In genomic region chr12:57724003-57724935, GRCh38 we compare ENCODE assay signal across 18 cellular contexts. TPM values are rescaled to one million over a fixed set of nuclear protein-coding genes. Genes with fewer than 3 reads are reported as not detected.
DNase-seq lines count a peak whose midpoint lies in the region; ATAC-seq, FAIRE-seq and TF ChIP-seq lines count a peak whose summit lies in the region.
"Had no signal": no experiment of that assay in that cellular context is flagged by ENCODE, and none has a peak within 500 bp of the region (broad histone marks: within the 10 kb centered on the region; RNA-seq: fewer than 3 reads in every experiment).

No MANE protein-coding gene starts in this region.

- H3K4me3 ChIP-seq in HepG2 (replicated peaks in 1 of 3; ENCODE audit: insufficient read depth in 1 of 3, low read depth in 2 of 3, low read length in 3 of 3) = no peak overlapping the region
- H3K4me3 ChIP-seq: dorsolateral prefrontal cortex, left ventricle myocardium inferior, right lobe of liver, SK-N-MC, transverse colon had no signal

- H3K4me1 Mint-ChIP-seq in CD4-positive, alpha-beta T cell (ENCODE audit: low read depth) = peaks cover 26% of the 10 kb centered on the region
- H3K4me1 Mint-ChIP-seq in T-cell = peaks cover 19 to 24% (median 19%) of the 10 kb centered on the region in 3 donors

- POLR2A ChIA-PET in CD4-positive, alpha-beta T cell (lab: Charles Lee) = interaction anchor here (1.3 to 1.5 kb wide), 2 partner anchors 17 to 31 kb away, joined by 4 to 10 read pairs; no protein-coding TSS in a partner anchor
- POLR2A ChIA-PET in T-cell (lab: Charles Lee) (interaction anchor here in 1 of 2 donors (0.5 kb wide), 1 partner anchor 35 kb away, joined by 3 read pairs; no protein-coding TSS in a partner anchor), HepG2 (lab: Yijun Ruan, JAX) (interaction anchor here (0.6 kb wide), 1 partner anchor 139 kb away, joined by 3 read pairs; no protein-coding TSS in a partner anchor)

- H3K27me3 Mint-ChIP-seq in CD4-positive, alpha-beta T cell = no peaks in the 10 kb centered on the region
- no peaks in the 10 kb centered on the region for H3K27me3 Mint-ChIP-seq in T-cell

- WGBS in HepG2 (ENCODE audit: low lambda C conversion rate) = 78% methylated on average over 4 of the region's 12 CpGs

- no peak overlapping the region for H3K4me2 ChIP-seq in HepG2 (ENCODE audit: low read depth, low read length)

- no peak overlapping the region for H3K9ac ChIP-seq in HepG2 (ENCODE audit: insufficient read depth, low read depth, low read length)

- DNase-seq in AG20443 (ENCODE audit: low spot score) (peak; percentile 4), T-cell (no peak), HepG2 (ENCODE audit: low spot score) (no peak), nucleus accumbens (lab: John Stamatoyannopoulos, UW) (no peak), NCI-H526 treated with DMSO at 0.1 percent for 48 hours (lab: John Stamatoyannopoulos, UW) (no peak), NCI-H187 (lab: John Stamatoyannopoulos, UW) (no peak), substantia nigra (lab: John Stamatoyannopoulos, UW) (no peak)
- DNase-seq in CD4-positive, alpha-beta T cell = peak in 1 of 10 experiments; percentile 30
- DNase-seq: left ventricle myocardium inferior, NCI-H1048, NCI-H345, nephron progenitor cell, transverse colon had no signal

- no peaks in the 10 kb centered on the region for H3K9me3 ChIP-seq in CD4-positive, alpha-beta T cell (ENCODE audit: control insufficient read depth, low read length)
- no peaks in the 10 kb centered on the region for H3K9me3 ChIP-seq in HepG2 (ENCODE audit: low read length)
- H3K9me3 ChIP-seq: left ventricle myocardium inferior, right lobe of liver, transverse colon had no signal

- peaks cover 4 to 18% of the 10 kb centered on the region in 2 experiments for H3K36me3 ChIP-seq in HepG2 (replicated peaks in 1 of 2; ENCODE audit: control insufficient read depth in 1 of 2, insufficient read depth in 2 of 2, low read length in 2 of 2)

- no peaks in the 10 kb centered on the region for H3K79me2 ChIP-seq in HepG2 (ENCODE audit: insufficient read depth, low read length)

- H3K36me3 Mint-ChIP-seq in CD4-positive, alpha-beta T cell (ENCODE audit: low read depth) = peaks cover 69% of the 10 kb centered on the region
- H3K36me3 Mint-ChIP-seq in T-cell = peaks cover 34% of the 10 kb centered on the region

- TF ChIP-seq RAD21 in HepG2 (CRISPR knock-in tag; IDR thresholded peaks at IDR 0.05) = no peak

- H3K27me3 ChIP-seq in CD4-positive, alpha-beta T cell (ENCODE audit: control insufficient read depth, insufficient read depth, low read length) = no peaks in the 10 kb centered on the region
- H3K27me3 ChIP-seq in HepG2 (ENCODE audit: control insufficient read depth in 1 of 2, insufficient read depth in 2 of 2, low read length in 2 of 2) = peaks cover 0 to 2% of the 10 kb centered on the region in 2 experiments; a peak in 3 of 5 replicates
- H3K27me3 ChIP-seq: dorsolateral prefrontal cortex had no signal

- no TSS peak for BruUV-seq in HepG2 (replicated peaks; lab: Mats Ljungman, UMichigan)

- H3K27ac Mint-ChIP-seq in CD4-positive, alpha-beta T cell = peak overlapping the region; percentile 67
- peak overlapping the region; percentile 68 to 83 for H3K27ac Mint-ChIP-seq in T-cell
- H3K27ac Mint-ChIP-seq: nephron progenitor cell had no signal

- FAIRE-seq in HepG2 (lab: Jason Lieb, UNC) = no peak
- FAIRE-seq: GM18507 had no signal

- CTCF ChIA-PET in CD4-positive, alpha-beta T cell (lab: Charles Lee) = no interaction called here
- CTCF ChIA-PET in T-cell (lab: Charles Lee) (interaction anchor here in 1 of 2 donors (0.6 kb wide), 2 partner anchors 16 to 1806 kb away, joined by 3 read pairs; no protein-coding TSS in a partner anchor), HepG2 (lab: Yijun Ruan, JAX; ENCODE audit: low intra/inter-chr PET ratio, low total read pairs) (no interaction called here)

- H3K4me1 ChIP-seq in HepG2 (ENCODE audit: insufficient read depth, low read length) = peaks cover 5% of the 10 kb centered on the region; the same call in 1 of the 2 replicates

- H4K20me1 ChIP-seq in HepG2 (ENCODE audit: insufficient read depth, low read length) = no peaks in the 10 kb centered on the region

- H3K27ac ChIP-seq in CD4-positive, alpha-beta T cell (ENCODE audit: low read depth, low read length) = peak overlapping the region; percentile 31
- H3K27ac ChIP-seq in HepG2 (ENCODE audit: extremely low read length, insufficient read depth, low read length) = no peak overlapping the region
- H3K27ac ChIP-seq in substantia nigra (ENCODE audit: low read depth, low read length, poor library complexity, severe bottlenecking) = no peak overlapping the region
- H3K27ac ChIP-seq: C4-2B, left ventricle myocardium inferior, right lobe of liver, SK-N-MC, transverse colon had no signal

- H3K9me3 Mint-ChIP-seq in CD4-positive, alpha-beta T cell = no peaks in the 10 kb centered on the region
- H3K9me3 Mint-ChIP-seq in T-cell = no peaks in the 10 kb centered on the region

- intact Hi-C loops in CD4-positive, alpha-beta T cell (cut with DNase I, micrococcal nuclease) = no loop called here
- intact Hi-C loops in HepG2 (cut with micrococcal nuclease; ENCODE audit: unreplicated experiment) = no loop called here

- TF ChIP-seq EP300 in HepG2 (IDR thresholded peaks at IDR 0.05; ENCODE audit: low read depth in 2 of 2, low read length in 2 of 2) = no peak
- TF ChIP-seq EP300 in HepG2 (CRISPR knock-in tag; IDR thresholded peaks at IDR 0.05; ENCODE audit: borderline replicate concordance) = no peak

- no peak for ATAC-seq in CD4-positive, alpha-beta T cell (ENCODE audit: poor library complexity)
- ATAC-seq in T-cell (replicated peaks in 1 of 4) (peak in 3 of 4 experiments; percentile 15 to 21 (median 17)), HepG2 (no peak)

- H2AFZ ChIP-seq in HepG2 (ENCODE audit: low read length) = no peak overlapping the region

- in situ Hi-C loops in HepG2 (cut with HindIII; ENCODE audit: extremely low pct_ligation_motif_present, low pct_unique_long_range_greater_than_20kb) = no loop called here

- no peak for TF ChIP-seq CTCF in CD4-positive, alpha-beta T cell (IDR thresholded peaks at IDR 0.05)
- no peak for TF ChIP-seq CTCF in HepG2 (CRISPR knock-in tag; IDR thresholded peaks at IDR 0.05)

- TF ChIP-seq POLR2A in HepG2 (IDR thresholded peaks at IDR 0.05; ENCODE audit: insufficient read depth in 1 of 2, low read depth in 2 of 2, low read length in 2 of 2) = no peak

- no peak overlapping the region for H3K4me3 Mint-ChIP-seq in CD4-positive, alpha-beta T cell
- H3K4me3 Mint-ChIP-seq in T-cell = no peak overlapping the region
- H3K4me3 Mint-ChIP-seq: nephron progenitor cell had no signal

RNA-seq across cellular contexts. Expression of gene AGAP2, which starts 14.3 kb away (rescaled TPM):
- 10 to 100 TPM; 21.0 to 21.2 TPM for total RNA-seq in CD4-positive, alpha-beta T cell
- total RNA-seq in T-cell (10 to 100 TPM; 43.2 to 74.6 (median 66.4) TPM), HepG2 (2016; rRNA removed; fragmentation: Illumina TruSeq; extraction: Trizol) (0.38 and 0.81 TPM in 2 replicates)
- 0.10 and 0.18 TPM in 2 replicates for total RNA-seq in HepG2 (2016; cell fraction: cytosol; rRNA removed; fragmentation: Illumina TruSeq; extraction: Trizol; ENCODE audit: low read depth)
- 0.45 and 0.91 TPM in 2 replicates for total RNA-seq in HepG2 (2016; cell fraction: insoluble cytoplasmic fraction; rRNA removed; fragmentation: Illumina TruSeq; extraction: Trizol)
- 0.24 and 0.49 TPM in 2 replicates for total RNA-seq in HepG2 (2016; cell fraction: membrane; rRNA removed; fragmentation: Illumina TruSeq; extraction: Trizol)
- 0.44 and 0.71 TPM in 2 replicates for total RNA-seq in HepG2 (2016; cell fraction: nucleus; rRNA removed; fragmentation: Illumina TruSeq; extraction: Trizol)
- 0.45 and 0.73 TPM in 2 replicates for polyA plus RNA-seq in HepG2 (2011; rRNA removed)
- 0.50 and 0.87 TPM in 2 replicates for polyA plus RNA-seq in HepG2 (2011; cell fraction: cytosol; rRNA removed)
- polyA plus RNA-seq in HepG2 (2011; cell fraction: nucleus; rRNA removed) = 1.0 and 1.5 TPM in 2 replicates
- polyA plus RNA-seq in HepG2 (2012) = 0.23 and 0.31 TPM in 2 replicates
- polyA plus RNA-seq in HepG2 (2016; cell fraction: cytosol; fragmentation: Illumina TruSeq; extraction: Trizol; ENCODE audit: low read depth) = 0.33 and 0.42 TPM in 2 replicates
- 0.57 and 0.95 TPM in 2 replicates for polyA plus RNA-seq in HepG2 (2016; cell fraction: insoluble cytoplasmic fraction; fragmentation: Illumina TruSeq; extraction: Trizol; ENCODE audit: low read depth)
- 0.10 and 0.23 TPM in 2 replicates for polyA plus RNA-seq in HepG2 (2016; cell fraction: membrane; fragmentation: Illumina TruSeq; extraction: Trizol; ENCODE audit: low read depth)
- 0.37 and 1.3 TPM in 2 replicates for polyA plus RNA-seq in HepG2 (2016; cell fraction: nucleus; fragmentation: Illumina TruSeq; extraction: Trizol; ENCODE audit: insufficient read depth, low read depth)
- polyA minus RNA-seq in HepG2 (2011; rRNA and poly(A)+ RNA removed; ENCODE audit: low replicate concordance) = 0.42 and 0.96 TPM in 2 replicates
- 0.70 and 0.79 TPM in 2 replicates for polyA minus RNA-seq in HepG2 (2011; cell fraction: cytosol; rRNA and poly(A)+ RNA removed)
- 0.90 and 1.5 TPM in 2 replicates for polyA minus RNA-seq in HepG2 (2011; cell fraction: nucleus; rRNA and poly(A)+ RNA removed)

RNA-seq across cellular contexts. Expression of gene TSPAN31, which starts 20.6 kb away (rescaled TPM):
- total RNA-seq in CD4-positive, alpha-beta T cell = 10 to 100 TPM; 10.3 to 10.7 TPM
- total RNA-seq in T-cell = 10 to 100 TPM; 12.8 to 25.6 (median 15.5) TPM
- 5.4 and 10.4 TPM in 2 replicates for total RNA-seq in HepG2 (2016; rRNA removed; fragmentation: Illumina TruSeq; extraction: Trizol)
- total RNA-seq in HepG2 (2016; cell fraction: cytosol; rRNA removed; fragmentation: Illumina TruSeq; extraction: Trizol; ENCODE audit: low read depth) = 3.1 and 3.3 TPM in 2 replicates
- total RNA-seq in HepG2 (2016; cell fraction: insoluble cytoplasmic fraction; rRNA removed; fragmentation: Illumina TruSeq; extraction: Trizol) = 7.8 and 11.5 TPM in 2 replicates
- total RNA-seq in HepG2 (2016; cell fraction: membrane; rRNA removed; fragmentation: Illumina TruSeq; extraction: Trizol) = 6.1 and 6.3 TPM in 2 replicates
- 8.7 and 15.1 TPM in 2 replicates for total RNA-seq in HepG2 (2016; cell fraction: nucleus; rRNA removed; fragmentation: Illumina TruSeq; extraction: Trizol)
- polyA plus RNA-seq in HepG2 (2011; rRNA removed) = 24.6 and 27.3 TPM in 2 replicates
- 19.3 and 22.2 TPM in 2 replicates for polyA plus RNA-seq in HepG2 (2011; cell fraction: cytosol; rRNA removed)
- 26.2 and 31.2 TPM in 2 replicates for polyA plus RNA-seq in HepG2 (2011; cell fraction: nucleus; rRNA removed)
- polyA plus RNA-seq in HepG2 (2012) = 17.1 and 17.8 TPM in 2 replicates
- 3.2 and 4.3 TPM in 2 replicates for polyA plus RNA-seq in HepG2 (2016; cell fraction: cytosol; fragmentation: Illumina TruSeq; extraction: Trizol; ENCODE audit: low read depth)
- 6.6 and 6.9 TPM in 2 replicates for polyA plus RNA-seq in HepG2 (2016; cell fraction: insoluble cytoplasmic fraction; fragmentation: Illumina TruSeq; extraction: Trizol; ENCODE audit: low read depth)
- 4.9 and 7.9 TPM in 2 replicates for polyA plus RNA-seq in HepG2 (2016; cell fraction: membrane; fragmentation: Illumina TruSeq; extraction: Trizol; ENCODE audit: low read depth)
- polyA plus RNA-seq in HepG2 (2016; cell fraction: nucleus; fragmentation: Illumina TruSeq; extraction: Trizol; ENCODE audit: insufficient read depth, low read depth) = 22.0 and 24.1 TPM in 2 replicates
- polyA minus RNA-seq in HepG2 (2011; rRNA and poly(A)+ RNA removed; ENCODE audit: low replicate concordance) = 8.6 and 23.9 TPM in 2 replicates
- polyA minus RNA-seq in HepG2 (2011; cell fraction: cytosol; rRNA and poly(A)+ RNA removed) = 5.8 and 8.3 TPM in 2 replicates
- polyA minus RNA-seq in HepG2 (2011; cell fraction: nucleus; rRNA and poly(A)+ RNA removed) = 14.9 and 21.0 TPM in 2 replicates

RNA-seq across cellular contexts. Expression of gene CDK4, which starts 27.8 kb away (rescaled TPM):
- total RNA-seq in CD4-positive, alpha-beta T cell = 10 to 100 TPM in 1 of 2 experiments, 1 to 10 TPM in 1; 8.7 to 10.8 TPM
- total RNA-seq in T-cell = 10 to 100 TPM; 24.1 to 53.9 (median 46.2) TPM
- 209 and 255 TPM in 2 replicates for total RNA-seq in HepG2 (2016; rRNA removed; fragmentation: Illumina TruSeq; extraction: Trizol)
- 114 and 177 TPM in 2 replicates for total RNA-seq in HepG2 (2016; cell fraction: cytosol; rRNA removed; fragmentation: Illumina TruSeq; extraction: Trizol; ENCODE audit: low read depth)
- 213 and 245 TPM in 2 replicates for total RNA-seq in HepG2 (2016; cell fraction: insoluble cytoplasmic fraction; rRNA removed; fragmentation: Illumina TruSeq; extraction: Trizol)
- total RNA-seq in HepG2 (2016; cell fraction: membrane; rRNA removed; fragmentation: Illumina TruSeq; extraction: Trizol) = 203 and 282 TPM in 2 replicates
- total RNA-seq in HepG2 (2016; cell fraction: nucleus; rRNA removed; fragmentation: Illumina TruSeq; extraction: Trizol) = 105 and 134 TPM in 2 replicates
- 171 and 191 TPM in 2 replicates for polyA plus RNA-seq in HepG2 (2011; rRNA removed)
- 223 and 255 TPM in 2 replicates for polyA plus RNA-seq in HepG2 (2011; cell fraction: cytosol; rRNA removed)
- 58.2 and 58.6 TPM in 2 replicates for polyA plus RNA-seq in HepG2 (2011; cell fraction: nucleus; rRNA removed)
- 68.6 and 92.8 TPM in 2 replicates for polyA plus RNA-seq in HepG2 (2012)
- polyA plus RNA-seq in HepG2 (2016; cell fraction: cytosol; fragmentation: Illumina TruSeq; extraction: Trizol; ENCODE audit: low read depth) = 148 and 226 TPM in 2 replicates
- 315 and 325 TPM in 2 replicates for polyA plus RNA-seq in HepG2 (2016; cell fraction: insoluble cytoplasmic fraction; fragmentation: Illumina TruSeq; extraction: Trizol; ENCODE audit: low read depth)
- polyA plus RNA-seq in HepG2 (2016; cell fraction: membrane; fragmentation: Illumina TruSeq; extraction: Trizol; ENCODE audit: low read depth) = 208 and 297 TPM in 2 replicates
- 175 and 177 TPM in 2 replicates for polyA plus RNA-seq in HepG2 (2016; cell fraction: nucleus; fragmentation: Illumina TruSeq; extraction: Trizol; ENCODE audit: insufficient read depth, low read depth)
- 141 and 375 TPM in 2 replicates for polyA minus RNA-seq in HepG2 (2011; rRNA and poly(A)+ RNA removed; ENCODE audit: low replicate concordance)
- polyA minus RNA-seq in HepG2 (2011; cell fraction: cytosol; rRNA and poly(A)+ RNA removed) = 49.7 and 59.9 TPM in 2 replicates
- 72.6 and 80.6 TPM in 2 replicates for polyA minus RNA-seq in HepG2 (2011; cell fraction: nucleus; rRNA and poly(A)+ RNA removed)

RNA-seq across cellular contexts. Expression of gene OS9, which starts 30.3 kb away (rescaled TPM):
- total RNA-seq in CD4-positive, alpha-beta T cell = 100 to 1,000 TPM; 108 to 112 TPM
- total RNA-seq in T-cell (100 to 1,000 TPM; 135 to 181 (median 164) TPM), HepG2 (2016; rRNA removed; fragmentation: Illumina TruSeq; extraction: Trizol) (51.7 and 156 TPM in 2 replicates)
- 9.7 and 14.0 TPM in 2 replicates for total RNA-seq in HepG2 (2016; cell fraction: cytosol; rRNA removed; fragmentation: Illumina TruSeq; extraction: Trizol; ENCODE audit: low read depth)
- total RNA-seq in HepG2 (2016; cell fraction: insoluble cytoplasmic fraction; rRNA removed; fragmentation: Illumina TruSeq; extraction: Trizol) = 45.5 and 158 TPM in 2 replicates
- total RNA-seq in HepG2 (2016; cell fraction: membrane; rRNA removed; fragmentation: Illumina TruSeq; extraction: Trizol) = 18.9 and 21.2 TPM in 2 replicates
- total RNA-seq in HepG2 (2016; cell fraction: nucleus; rRNA removed; fragmentation: Illumina TruSeq; extraction: Trizol) = 130 and 161 TPM in 2 replicates
- 206 and 225 TPM in 2 replicates for polyA plus RNA-seq in HepG2 (2011; rRNA removed)
- 288 and 386 TPM in 2 replicates for polyA plus RNA-seq in HepG2 (2011; cell fraction: cytosol; rRNA removed)
- polyA plus RNA-seq in HepG2 (2011; cell fraction: nucleus; rRNA removed) = 254 and 282 TPM in 2 replicates
- 177 and 188 TPM in 2 replicates for polyA plus RNA-seq in HepG2 (2012)
- 9.4 and 11.6 TPM in 2 replicates for polyA plus RNA-seq in HepG2 (2016; cell fraction: cytosol; fragmentation: Illumina TruSeq; extraction: Trizol; ENCODE audit: low read depth)
- polyA plus RNA-seq in HepG2 (2016; cell fraction: insoluble cytoplasmic fraction; fragmentation: Illumina TruSeq; extraction: Trizol; ENCODE audit: low read depth) = 41.1 and 49.4 TPM in 2 replicates
- polyA plus RNA-seq in HepG2 (2016; cell fraction: membrane; fragmentation: Illumina TruSeq; extraction: Trizol; ENCODE audit: low read depth) = 15.1 and 21.0 TPM in 2 replicates
- 248 and 264 TPM in 2 replicates for polyA plus RNA-seq in HepG2 (2016; cell fraction: nucleus; fragmentation: Illumina TruSeq; extraction: Trizol; ENCODE audit: insufficient read depth, low read depth)
- 114 and 184 TPM in 2 replicates for polyA minus RNA-seq in HepG2 (2011; rRNA and poly(A)+ RNA removed; ENCODE audit: low replicate concordance)
- polyA minus RNA-seq in HepG2 (2011; cell fraction: cytosol; rRNA and poly(A)+ RNA removed) = 58.7 and 94.9 TPM in 2 replicates
- 80.6 and 98.3 TPM in 2 replicates for polyA minus RNA-seq in HepG2 (2011; cell fraction: nucleus; rRNA and poly(A)+ RNA removed)

RNA-seq across cellular contexts. Expression of gene MARCHF9, which starts 30.6 kb away (rescaled TPM):
- 10 to 100 TPM; 39.9 to 40.8 TPM for total RNA-seq in CD4-positive, alpha-beta T cell
- total RNA-seq in T-cell (10 to 100 TPM; 45.4 to 72.9 (median 71.7) TPM), HepG2 (2016; rRNA removed; fragmentation: Illumina TruSeq; extraction: Trizol) (2.7 and 5.7 TPM in 2 replicates)
- 3.9 and 5.1 TPM in 2 replicates for total RNA-seq in HepG2 (2016; cell fraction: cytosol; rRNA removed; fragmentation: Illumina TruSeq; extraction: Trizol; ENCODE audit: low read depth)
- 3.4 and 4.7 TPM in 2 replicates for total RNA-seq in HepG2 (2016; cell fraction: insoluble cytoplasmic fraction; rRNA removed; fragmentation: Illumina TruSeq; extraction: Trizol)
- total RNA-seq in HepG2 (2016; cell fraction: membrane; rRNA removed; fragmentation: Illumina TruSeq; extraction: Trizol) = 5.9 and 6.2 TPM in 2 replicates
- total RNA-seq in HepG2 (2016; cell fraction: nucleus; rRNA removed; fragmentation: Illumina TruSeq; extraction: Trizol) = 3.4 and 4.3 TPM in 2 replicates
- polyA plus RNA-seq in HepG2 (2011; rRNA removed) = 9.6 and 14.5 TPM in 2 replicates
- 8.1 and 8.8 TPM in 2 replicates for polyA plus RNA-seq in HepG2 (2011; cell fraction: cytosol; rRNA removed)
- 15.5 and 17.5 TPM in 2 replicates for polyA plus RNA-seq in HepG2 (2011; cell fraction: nucleus; rRNA removed)
- polyA plus RNA-seq in HepG2 (2012) = 7.7 and 10.3 TPM in 2 replicates
- 2.7 and 3.1 TPM in 2 replicates for polyA plus RNA-seq in HepG2 (2016; cell fraction: cytosol; fragmentation: Illumina TruSeq; extraction: Trizol; ENCODE audit: low read depth)
- 5.0 and 8.0 TPM in 2 replicates for polyA plus RNA-seq in HepG2 (2016; cell fraction: insoluble cytoplasmic fraction; fragmentation: Illumina TruSeq; extraction: Trizol; ENCODE audit: low read depth)
- polyA plus RNA-seq in HepG2 (2016; cell fraction: membrane; fragmentation: Illumina TruSeq; extraction: Trizol; ENCODE audit: low read depth) = 5.8 TPM in 2 replicates
- 13.4 and 15.4 TPM in 2 replicates for polyA plus RNA-seq in HepG2 (2016; cell fraction: nucleus; fragmentation: Illumina TruSeq; extraction: Trizol; ENCODE audit: insufficient read depth, low read depth)
- 12.1 and 12.5 TPM in 2 replicates for polyA minus RNA-seq in HepG2 (2011; rRNA and poly(A)+ RNA removed; ENCODE audit: low replicate concordance)
- 4.1 and 4.5 TPM in 2 replicates for polyA minus RNA-seq in HepG2 (2011; cell fraction: cytosol; rRNA and poly(A)+ RNA removed)
- polyA minus RNA-seq in HepG2 (2011; cell fraction: nucleus; rRNA and poly(A)+ RNA removed) = 3.7 and 5.3 TPM in 2 replicates

Comparison
In these comparisons a context has a peak if more than half of its experiments do, and no peak if none do; other contexts are left out.
1. ATAC-seq: peak in T-cell (3 of 4); none in CD4-positive, alpha-beta T cell (single experiment) and HepG2 (single experiment).
2. RNA of gene AGAP2, which starts 14.3 kb away (total RNA-seq): 43.2 to 74.6 TPM in T-cell and 21.0 to 21.2 TPM in CD4-positive, alpha-beta T cell; 0.10 to 0.91 TPM in HepG2; every median in the first group is over 10 times any median in the second.